Comparison of ENCODE assay signal across 24 cellular contexts in the genomic region with DNA sequence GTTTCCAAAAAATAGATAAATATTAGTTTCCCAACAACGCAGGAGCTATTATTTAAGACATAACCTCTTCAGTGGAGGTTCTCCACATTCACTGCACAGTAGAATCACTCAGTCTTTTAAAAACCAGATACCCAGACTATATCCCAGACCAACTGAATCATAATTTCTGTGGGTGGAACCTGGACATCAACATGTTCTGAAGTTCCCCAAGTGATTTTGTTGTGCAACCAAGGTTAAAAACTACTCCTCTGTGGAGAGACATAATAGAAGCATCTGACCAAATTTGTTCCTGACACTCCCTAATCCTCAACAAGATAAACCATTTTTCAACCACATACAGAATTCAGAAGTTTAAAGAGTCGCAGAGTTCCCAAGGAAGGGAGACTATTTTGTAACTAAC. TPM values are rescaled to one million over a fixed set of nuclear protein-coding genes. Genes with fewer than 3 reads are reported as not detected.
A peak's percentile ranks its signal among the peaks of the same experiment; 100 is the strongest.
DNase-seq lines count a peak whose midpoint lies in the region; ATAC-seq, FAIRE-seq and TF ChIP-seq lines count a peak whose summit lies in the region.
"Had no signal": no experiment of that assay in that cellular context is flagged by ENCODE, and none has a peak within 500 bp of the region (broad histone marks: within the 10 kb centered on the region; RNA-seq: fewer than 3 reads in every experiment).

No MANE protein-coding gene starts in this region.

- H3K27ac Mint-ChIP-seq in MCF 10A (ENCODE audit: low read depth, unreplicated experiment) = no peak overlapping the region
- H3K27ac Mint-ChIP-seq in astrocyte (ENCODE audit: unreplicated experiment) = no peak overlapping the region
- peak overlapping the region in 7 of 9 donors; percentile 59 to 95 (median 84) for H3K27ac Mint-ChIP-seq in naive thymus-derived CD4-positive, alpha-beta T cell

- H2AFZ ChIP-seq in astrocyte (ENCODE audit: low read depth, low read length) = no peak overlapping the region

- H3K9me3 ChIP-seq in breast epithelium (no peaks in the 10 kb centered on the region), astrocyte (ENCODE audit: insufficient read depth, low read depth, low read length) (no peaks in the 10 kb centered on the region), aorta (ENCODE audit: control insufficient read depth, low read length) (no peaks in the 10 kb centered on the region)
- H3K9me3 ChIP-seq in naive thymus-derived CD4-positive, alpha-beta T cell (ENCODE audit: control insufficient read depth in 2 of 3, low read length in 3 of 3) = no peaks in the 10 kb centered on the region
- H3K9me3 ChIP-seq: A549, adrenal gland, psoas muscle, stomach had no signal

- TF ChIP-seq CTCF in MCF 10A (IDR thresholded peaks at IDR 0.05; ENCODE audit: unreplicated experiment) (no peak), breast epithelium (IDR thresholded peaks at IDR 0.05) (no peak), astrocyte (IDR thresholded peaks at IDR 0.05; ENCODE audit: insufficient read depth, low read depth, low read length) (no peak), brain microvascular endothelial cell (IDR thresholded peaks at IDR 0.05; ENCODE audit: low read depth, low read length, missing control alignments) (no peak)

- no peak overlapping the region for H3K4me2 ChIP-seq in astrocyte (ENCODE audit: low read length)
- H3K4me2 ChIP-seq: A549; BLaER1 treated with 17β-estradiol and CSF1 and Interleukin-3, amounts not matched to agents 10 nM and 100 nM had no signal

- H4K20me1 ChIP-seq in astrocyte (ENCODE audit: insufficient read depth, low read length) = no peaks in the 10 kb centered on the region

- H3K27me3 ChIP-seq in breast epithelium (no peaks in the 10 kb centered on the region), astrocyte (ENCODE audit: insufficient read depth, low read length) (no peaks in the 10 kb centered on the region), aorta (ENCODE audit: control insufficient read depth in 1 of 2, insufficient read depth in 2 of 2, low read length in 1 of 2) (no peaks in the 10 kb centered on the region), brain microvascular endothelial cell (replicated peaks) (no peaks in the 10 kb centered on the region)
- no peaks in the 10 kb centered on the region for H3K27me3 ChIP-seq in naive thymus-derived CD4-positive, alpha-beta T cell (ENCODE audit: control insufficient read depth in 2 of 2, insufficient read depth in 2 of 2, low read length in 2 of 2)
- H3K27me3 ChIP-seq: adrenal gland; BLaER1 treated with 17β-estradiol and CSF1 and Interleukin-3, amounts not matched to agents 10 nM and 100 nM; stomach had no signal

- DNase-seq in MCF 10A (ENCODE audit: unreplicated experiment) (peak; percentile 9), breast epithelium (ENCODE audit: low spot score in 2 of 2) (no peak), astrocyte (ENCODE audit: low read depth) (peak; percentile 16), aorta (no peak), anterior cingulate cortex (lab: John Stamatoyannopoulos, UW) (no peak), brain microvascular endothelial cell (no peak)
- DNase-seq in naive thymus-derived CD4-positive, alpha-beta T cell = no peak
- DNase-seq: activated CD4-positive, alpha-beta T cell treated with anti-CD3 and anti-CD28 coated beads for 4 hours; adrenal gland; erythroblast; GOT3; KBM-7; left cardiac atrium; NCI-H1048; NCI-H1930; psoas muscle; Right ventricle myocardium superior; stimulated activated CD4-positive, alpha-beta T cell treated with anti-CD3 and anti-CD28 coated beads, Interleukin-4, amount 100 ng/mL, for 24 hours; stomach; SW 1271 had no signal

- H3K79me2 ChIP-seq in astrocyte (ENCODE audit: insufficient read depth, low read length) = no peaks in the 10 kb centered on the region

- no peak for ATAC-seq in naive thymus-derived CD4-positive, alpha-beta T cell
- ATAC-seq in aorta (ENCODE audit: low FRiP score) (peak; percentile 54), GM21737 (IDR thresholded peaks at IDR 0.05; ENCODE audit: unreplicated experiment) (no peak)
- ATAC-seq: A549, psoas muscle had no signal

- no TSS peak for BruUV-seq in MCF 10A (replicated peaks; lab: Mats Ljungman, UMichigan)

- 95 to 98% methylated on average over 2 of the region's 2 CpGs for WGBS in aorta, 2 donors

- H3K4me3 Mint-ChIP-seq in MCF 10A (ENCODE audit: unreplicated experiment) = no peak overlapping the region
- no peak overlapping the region for H3K4me3 Mint-ChIP-seq in astrocyte (ENCODE audit: unreplicated experiment)
- peak overlapping the region in 2 of 10 donors; percentile 45 to 66 for H3K4me3 Mint-ChIP-seq in naive thymus-derived CD4-positive, alpha-beta T cell
- H3K4me3 Mint-ChIP-seq: neural crest cell had no signal

- H3K4me3 ChIP-seq in breast epithelium = no peak overlapping the region
- no peak overlapping the region for H3K4me3 ChIP-seq in astrocyte (ENCODE audit: insufficient read depth, low read depth, low read length)
- no peak overlapping the region for H3K4me3 ChIP-seq in naive thymus-derived CD4-positive, alpha-beta T cell (ENCODE audit: low read length)
- no peak overlapping the region for H3K4me3 ChIP-seq in aorta (ENCODE audit: low read length in 2 of 2)
- H3K4me3 ChIP-seq in brain microvascular endothelial cell (ENCODE audit: low read depth, low read length) = no peak overlapping the region
- H3K4me3 ChIP-seq: A549; adrenal gland; BLaER1 treated with 17β-estradiol and CSF1 and Interleukin-3, amounts not matched to agents 10 nM and 100 nM; psoas muscle; stomach had no signal

- CTCF ChIA-PET in MCF 10A (lab: Yijun Ruan, JAX) = no interaction called here
- CTCF ChIA-PET in naive thymus-derived CD4-positive, alpha-beta T cell (lab: Charles Lee) = interaction anchor here (0.8 to 1.4 kb wide), 2 partner anchors 11 to 341 kb away, joined by 3 to 4 read pairs; no protein-coding TSS in a partner anchor

- H3K27ac ChIP-seq in breast epithelium (no peak overlapping the region), astrocyte (ENCODE audit: low read depth, low read length) (no peak overlapping the region), aorta (ENCODE audit: low read depth in 1 of 2, low read length in 2 of 2) (no peak overlapping the region), brain microvascular endothelial cell (no peak overlapping the region)
- no peak overlapping the region for H3K27ac ChIP-seq in naive thymus-derived CD4-positive, alpha-beta T cell (ENCODE audit: low read depth, low read length)
- H3K27ac ChIP-seq: A549; adrenal gland; BLaER1 treated with 17β-estradiol and CSF1 and Interleukin-3, amounts not matched to agents 10 nM and 100 nM; psoas muscle; stomach had no signal

- FAIRE-seq in astrocyte (lab: Jason Lieb, UNC) = no peak
- FAIRE-seq: A549 had no signal

- H3K9ac ChIP-seq in astrocyte (ENCODE audit: low read length) = no peak overlapping the region
- H3K9ac ChIP-seq: BLaER1 treated with 17β-estradiol and CSF1 and Interleukin-3, amounts not matched to agents 10 nM and 100 nM had no signal

- H3K36me3 Mint-ChIP-seq in MCF 10A (ENCODE audit: insufficient read depth, unreplicated experiment) (peaks cover 46% of the 10 kb centered on the region), astrocyte (ENCODE audit: low read depth, unreplicated experiment) (peaks cover 14% of the 10 kb centered on the region)
- H3K36me3 Mint-ChIP-seq in naive thymus-derived CD4-positive, alpha-beta T cell = peaks cover 20 to 59% (median 28%) of the 10 kb centered on the region in 5 donors

- H3K27me3 Mint-ChIP-seq in MCF 10A (ENCODE audit: insufficient read depth, unreplicated experiment) (no peaks in the 10 kb centered on the region), astrocyte (ENCODE audit: low read depth, unreplicated experiment) (no peaks in the 10 kb centered on the region)
- H3K27me3 Mint-ChIP-seq in naive thymus-derived CD4-positive, alpha-beta T cell = no peaks in the 10 kb centered on the region

- H3K9me3 Mint-ChIP-seq in MCF 10A (ENCODE audit: unreplicated experiment) (no peaks in the 10 kb centered on the region), astrocyte (ENCODE audit: unreplicated experiment) (no peaks in the 10 kb centered on the region)
- peaks cover 0 to 2% (median 0%) of the 10 kb centered on the region in 11 donors for H3K9me3 Mint-ChIP-seq in naive thymus-derived CD4-positive, alpha-beta T cell
- H3K9me3 Mint-ChIP-seq: neural crest cell had no signal

- POLR2A ChIA-PET in MCF 10A (lab: Yijun Ruan, JAX) = interaction anchor here (1.3 kb wide), 1 partner anchor 105 kb away, joined by 3 read pairs; no protein-coding TSS in a partner anchor
- POLR2A ChIA-PET in naive thymus-derived CD4-positive, alpha-beta T cell (lab: Charles Lee) = interaction anchor here (1.0 to 4.1 kb wide), 4 partner anchors 20 to 94 kb away, joined by 3 to 19 read pairs (median 4); no protein-coding TSS in a partner anchor

- no peaks in the 10 kb centered on the region for H3K4me1 ChIP-seq in breast epithelium
- H3K4me1 ChIP-seq in astrocyte (ENCODE audit: insufficient read depth, low read length) = no peaks in the 10 kb centered on the region
- H3K4me1 ChIP-seq in naive thymus-derived CD4-positive, alpha-beta T cell (ENCODE audit: control insufficient read depth in 2 of 2, insufficient read depth in 2 of 2, low read length in 2 of 2) = peaks cover 13 to 38% of the 10 kb centered on the region in 2 donors
- no peaks in the 10 kb centered on the region for H3K4me1 ChIP-seq in aorta (ENCODE audit: control insufficient read depth in 1 of 2, insufficient read depth in 2 of 2, low read length in 2 of 2)
- H3K4me1 ChIP-seq: A549; BLaER1 treated with 17β-estradiol and CSF1 and Interleukin-3, amounts not matched to agents 10 nM and 100 nM; psoas muscle; stomach had no signal

- intact Hi-C loops in MCF 10A (cut with micrococcal nuclease) = no loop called here
- intact Hi-C loops in breast epithelium (cut with DNase I; ENCODE audit: low total_unique reads) = no loop called here
- intact Hi-C loops in naive thymus-derived CD4-positive, alpha-beta T cell (cut with micrococcal nuclease) = no loop called here
- intact Hi-C loops in aorta (cut with DNase I) = no loop called here

- in situ Hi-C loops in brain microvascular endothelial cell (cut with HindIII; ENCODE audit: low pct_ligation_motif_present, low sequenced_read_pairs) = no loop called here

- H3K4me1 Mint-ChIP-seq in MCF 10A (ENCODE audit: insufficient read depth, unreplicated experiment) (no peaks in the 10 kb centered on the region), astrocyte (ENCODE audit: low read depth, unreplicated experiment) (peaks cover 1% of the 10 kb centered on the region)
- H3K4me1 Mint-ChIP-seq in naive thymus-derived CD4-positive, alpha-beta T cell = peaks cover 20 to 56% (median 48%) of the 10 kb centered on the region in 7 donors

- no peak for TF ChIP-seq POLR2A in breast epithelium (IDR thresholded peaks at IDR 0.05)

- no peaks in the 10 kb centered on the region for H3K36me3 ChIP-seq in breast epithelium
- peaks cover 11% of the 10 kb centered on the region for H3K36me3 ChIP-seq in astrocyte (ENCODE audit: insufficient read depth, low read length)
- peaks cover 22 to 44% (median 27%) of the 10 kb centered on the region in 3 experiments for H3K36me3 ChIP-seq in naive thymus-derived CD4-positive, alpha-beta T cell (ENCODE audit: control insufficient read depth in 2 of 3, insufficient read depth in 3 of 3, low read length in 3 of 3)
- H3K36me3 ChIP-seq in aorta (ENCODE audit: control insufficient read depth in 1 of 2, insufficient read depth in 2 of 2, low read length in 1 of 2) = peaks cover 0 to under 1% of the 10 kb centered on the region in 2 donors
- peaks cover 28% of the 10 kb centered on the region for H3K36me3 ChIP-seq in brain microvascular endothelial cell (replicated peaks)

RNA-seq across cellular contexts. Expression of gene STK38, which starts 42.3 kb away (rescaled TPM):
- total RNA-seq in MCF 10A (2022) = 16.8 and 20.0 TPM in 2 replicates
- total RNA-seq in breast epithelium = 10 to 100 TPM; 27.5 to 39.4 (median 31.4) TPM
- 53.9 and 54.1 TPM in 2 replicates for total RNA-seq in astrocyte
- total RNA-seq in naive thymus-derived CD4-positive, alpha-beta T cell = 100 to 1,000 TPM in 2 of 5 experiments, 10 to 100 TPM in 3; 68.5 to 193 (median 95.0) TPM
- polyA plus RNA-seq in naive thymus-derived CD4-positive, alpha-beta T cell = 100 to 1,000 TPM in 1 of 2 donors, 10 to 100 TPM in 1; 56.6 to 123 TPM
- 10 to 100 TPM; 25.2 to 38.0 TPM for total RNA-seq in aorta
- 10 to 100 TPM; 14.9 to 16.2 TPM for polyA plus RNA-seq in aorta

Comparison
In these comparisons a context has a peak if more than half of its experiments do, and no peak if none do; other contexts are left out.
1. DNase-seq: peak in MCF 10A (single experiment) and astrocyte (single experiment); none in breast epithelium (0 of 2), naive thymus-derived CD4-positive, alpha-beta T cell (0 of 9), aorta (0 of 2), anterior cingulate cortex (0 of 58) and brain microvascular endothelial cell (single experiment).
2. H3K27ac Mint-ChIP-seq: peak in naive thymus-derived CD4-positive, alpha-beta T cell (7 of 9); none in MCF 10A (single experiment) and astrocyte (single experiment).